Comparison of ENCODE assay signal across 14 cellular contexts in genomic region chr16:84864266-84864955, GRCh38. TPM values are rescaled to one million over a fixed set of nuclear protein-coding genes. Genes with fewer than 3 reads are reported as not detected.
DNase-seq lines count a peak whose midpoint lies in the region; ATAC-seq lines count a peak whose summit lies in the region.
"Had no signal": no experiment of that assay in that cellular context is flagged by ENCODE, and none has a peak within 500 bp of the region (broad histone marks: within the 10 kb centered on the region; RNA-seq: fewer than 3 reads in every experiment).

No MANE protein-coding gene starts in this region.

- intact Hi-C loops in head of caudate nucleus (cut with DNase I) (no loop called here), sciatic nerve (cut with DNase I) (no loop called here)

- ATAC-seq in sciatic nerve (peak; percentile 35), HG03520 (IDR thresholded peaks at IDR 0.05; ENCODE audit: unreplicated experiment) (no peak)
- no peak for ATAC-seq in activated CD4-positive, CD25-positive, alpha-beta regulatory T cell treated with anti-CD3 and anti-CD28 coated beads, Interleukin-2, amount 50 U/mL, for 24 hours
- ATAC-seq: left lobe of liver had no signal

- DNase-seq in DMS 273 (lab: John Stamatoyannopoulos, UW; ENCODE audit: unreplicated experiment) = peak; percentile 85
- DNase-seq in NCI-H524 treated with DMSO at 0.1 percent for 48 hours (lab: John Stamatoyannopoulos, UW) = peak; percentile 30
- peak in 29 of 42 donors; percentile 14 to 68 (median 38) for DNase-seq in head of caudate nucleus
- DNase-seq in sciatic nerve (ENCODE audit: low spot score) = no peak
- no peak for DNase-seq in AG08396 (ENCODE audit: low spot score)
- DNase-seq: activated gamma-delta T cell, brain microvascular endothelial cell, NCI-H1092, NCI-H2107, NCI-H82 had no signal

RNA-seq across cellular contexts. Expression of gene CRISPLD2, which starts 44.6 kb away (rescaled TPM):
- 118 TPM for total RNA-seq in sciatic nerve
- total RNA-seq: HT1080 had no signal

Comparison
In these comparisons a context has a peak if more than half of its experiments do, and no peak if none do; other contexts are left out.
1. DNase-seq: peak in DMS 273 (single experiment), NCI-H524 treated with DMSO at 0.1 percent for 48 hours (single experiment) and head of caudate nucleus (29 of 42); none in sciatic nerve (single experiment) and AG08396 (single experiment).